Comparison of ENCODE assay signal across 2 cellular contexts in the genomic region with DNA sequence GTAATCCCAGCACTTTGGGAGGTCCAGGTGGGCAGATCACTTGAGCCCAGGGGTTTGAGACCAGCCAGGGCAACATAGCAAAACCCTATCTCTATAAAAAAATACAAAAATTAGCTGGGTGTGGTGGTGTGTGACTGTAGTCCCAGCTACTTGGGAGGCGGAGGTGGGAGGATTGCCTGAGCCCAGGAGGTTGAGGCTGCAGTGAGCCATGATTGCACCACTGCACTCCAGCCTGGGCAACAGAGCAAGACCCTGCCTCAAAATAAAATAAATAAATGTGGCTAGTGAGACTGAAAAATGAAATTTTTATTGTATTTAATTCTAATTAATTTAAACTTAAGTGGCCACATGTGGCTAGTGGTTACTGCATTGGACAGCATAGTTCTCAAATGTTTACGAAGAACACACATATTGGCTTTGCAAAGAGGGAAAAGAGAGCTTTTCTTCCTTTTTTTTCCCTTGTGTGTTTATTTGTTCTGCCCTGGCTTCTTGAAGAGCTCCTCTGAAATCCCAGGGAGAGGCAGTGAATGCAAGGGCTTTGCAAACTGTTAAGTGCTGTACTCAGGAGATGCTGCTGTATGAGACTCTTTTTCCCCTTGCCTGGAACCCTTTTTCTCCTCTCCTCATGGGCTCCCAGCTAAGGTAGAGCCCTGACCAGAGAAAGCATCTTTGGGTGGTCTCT.
TF ChIP-seq lines count a peak whose summit lies in the region.

No MANE protein-coding gene starts in this region.

TF ChIP-seq in A549, 52 proteins besides CTCF, POLR2A, EP300 and RAD21:
- TF ChIP-seq, protein P1, sequence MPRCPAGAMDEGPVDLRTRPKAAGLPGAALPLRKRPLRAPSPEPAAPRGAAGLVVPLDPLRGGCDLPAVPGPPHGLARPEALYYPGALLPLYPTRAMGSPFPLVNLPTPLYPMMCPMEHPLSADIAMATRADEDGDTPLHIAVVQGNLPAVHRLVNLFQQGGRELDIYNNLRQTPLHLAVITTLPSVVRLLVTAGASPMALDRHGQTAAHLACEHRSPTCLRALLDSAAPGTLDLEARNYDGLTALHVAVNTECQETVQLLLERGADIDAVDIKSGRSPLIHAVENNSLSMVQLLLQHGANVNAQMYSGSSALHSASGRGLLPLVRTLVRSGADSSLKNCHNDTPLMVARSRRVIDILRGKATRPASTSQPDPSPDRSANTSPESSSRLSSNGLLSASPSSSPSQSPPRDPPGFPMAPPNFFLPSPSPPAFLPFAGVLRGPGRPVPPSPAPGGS (IDR thresholded peaks at IDR 0.05), result no peak
- TF ChIP-seq SREBF2 (IDR thresholded peaks at IDR 0.05) (no peak), RFX5 (IDR thresholded peaks at IDR 0.05) (no peak), ESRRA (IDR thresholded peaks at IDR 0.05; ENCODE audit: borderline replicate concordance, low read length) (no peak), ZSCAN20 (CRISPR knock-in tag; IDR thresholded peaks at IDR 0.05) (no peak), CBX2 (IDR thresholded peaks at IDR 0.05; ENCODE audit: borderline replicate concordance, low read depth) (no peak)
- TF ChIP-seq, protein P2, sequence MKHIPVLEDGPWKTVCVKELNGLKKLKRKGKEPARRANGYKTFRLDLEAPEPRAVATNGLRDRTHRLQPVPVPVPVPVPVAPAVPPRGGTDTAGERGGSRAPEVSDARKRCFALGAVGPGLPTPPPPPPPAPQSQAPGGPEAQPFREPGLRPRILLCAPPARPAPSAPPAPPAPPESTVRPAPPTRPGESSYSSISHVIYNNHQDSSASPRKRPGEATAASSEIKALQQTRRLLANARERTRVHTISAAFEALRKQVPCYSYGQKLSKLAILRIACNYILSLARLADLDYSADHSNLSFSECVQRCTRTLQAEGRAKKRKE (CRISPR knock-in tag; IDR thresholded peaks at IDR 0.05; ENCODE audit: low read depth), result no peak
- TF ChIP-seq, protein P3, sequence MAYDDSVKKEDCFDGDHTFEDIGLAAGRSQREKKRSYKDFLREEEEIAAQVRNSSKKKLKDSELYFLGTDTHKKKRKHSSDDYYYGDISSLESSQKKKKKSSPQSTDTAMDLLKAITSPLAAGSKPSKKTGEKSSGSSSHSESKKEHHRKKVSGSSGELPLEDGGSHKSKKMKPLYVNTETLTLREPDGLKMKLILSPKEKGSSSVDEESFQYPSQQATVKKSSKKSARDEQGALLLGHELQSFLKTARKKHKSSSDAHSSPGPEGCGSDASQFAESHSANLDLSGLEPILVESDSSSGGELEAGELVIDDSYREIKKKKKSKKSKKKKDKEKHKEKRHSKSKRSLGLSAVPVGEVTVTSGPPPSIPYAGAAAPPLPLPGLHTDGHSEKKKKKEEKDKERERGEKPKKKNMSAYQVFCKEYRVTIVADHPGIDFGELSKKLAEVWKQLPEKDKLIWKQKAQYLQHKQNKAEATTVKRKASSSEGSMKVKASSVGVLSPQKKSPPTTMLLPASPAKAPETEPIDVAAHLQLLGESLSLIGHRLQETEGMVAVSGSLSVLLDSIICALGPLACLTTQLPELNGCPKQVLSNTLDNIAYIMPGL (CRISPR knock-in tag; IDR thresholded peaks at IDR 0.05; ENCODE audit: borderline replicate concordance), result no peak
- TF ChIP-seq, protein P4, sequence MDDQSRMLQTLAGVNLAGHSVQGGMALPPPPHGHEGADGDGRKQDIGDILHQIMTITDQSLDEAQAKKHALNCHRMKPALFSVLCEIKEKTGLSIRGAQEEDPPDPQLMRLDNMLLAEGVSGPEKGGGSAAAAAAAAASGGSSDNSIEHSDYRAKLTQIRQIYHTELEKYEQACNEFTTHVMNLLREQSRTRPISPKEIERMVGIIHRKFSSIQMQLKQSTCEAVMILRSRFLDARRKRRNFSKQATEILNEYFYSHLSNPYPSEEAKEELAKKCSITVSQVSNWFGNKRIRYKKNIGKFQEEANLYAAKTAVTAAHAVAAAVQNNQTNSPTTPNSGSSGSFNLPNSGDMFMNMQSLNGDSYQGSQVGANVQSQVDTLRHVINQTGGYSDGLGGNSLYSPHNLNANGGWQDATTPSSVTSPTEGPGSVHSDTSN (IDR thresholded peaks at IDR 0.05), result no peak
- TF ChIP-seq, protein P5, sequence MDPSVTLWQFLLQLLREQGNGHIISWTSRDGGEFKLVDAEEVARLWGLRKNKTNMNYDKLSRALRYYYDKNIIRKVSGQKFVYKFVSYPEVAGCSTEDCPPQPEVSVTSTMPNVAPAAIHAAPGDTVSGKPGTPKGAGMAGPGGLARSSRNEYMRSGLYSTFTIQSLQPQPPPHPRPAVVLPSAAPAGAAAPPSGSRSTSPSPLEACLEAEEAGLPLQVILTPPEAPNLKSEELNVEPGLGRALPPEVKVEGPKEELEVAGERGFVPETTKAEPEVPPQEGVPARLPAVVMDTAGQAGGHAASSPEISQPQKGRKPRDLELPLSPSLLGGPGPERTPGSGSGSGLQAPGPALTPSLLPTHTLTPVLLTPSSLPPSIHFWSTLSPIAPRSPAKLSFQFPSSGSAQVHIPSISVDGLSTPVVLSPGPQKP (IDR thresholded peaks at IDR 0.05; ENCODE audit: low read depth, low read length), result no peak
TF ChIP-seq in A549: peak in this region for 0.

TF ChIP-seq in WTC11, 78 proteins besides CTCF, POLR2A, EP300 and RAD21:
- TF ChIP-seq ZNF121 (CRISPR knock-in tag; IDR thresholded peaks at IDR 0.05), result peak; percentile 75; the same call in 1 of the 2 replicates
- TF ChIP-seq, protein P6, sequence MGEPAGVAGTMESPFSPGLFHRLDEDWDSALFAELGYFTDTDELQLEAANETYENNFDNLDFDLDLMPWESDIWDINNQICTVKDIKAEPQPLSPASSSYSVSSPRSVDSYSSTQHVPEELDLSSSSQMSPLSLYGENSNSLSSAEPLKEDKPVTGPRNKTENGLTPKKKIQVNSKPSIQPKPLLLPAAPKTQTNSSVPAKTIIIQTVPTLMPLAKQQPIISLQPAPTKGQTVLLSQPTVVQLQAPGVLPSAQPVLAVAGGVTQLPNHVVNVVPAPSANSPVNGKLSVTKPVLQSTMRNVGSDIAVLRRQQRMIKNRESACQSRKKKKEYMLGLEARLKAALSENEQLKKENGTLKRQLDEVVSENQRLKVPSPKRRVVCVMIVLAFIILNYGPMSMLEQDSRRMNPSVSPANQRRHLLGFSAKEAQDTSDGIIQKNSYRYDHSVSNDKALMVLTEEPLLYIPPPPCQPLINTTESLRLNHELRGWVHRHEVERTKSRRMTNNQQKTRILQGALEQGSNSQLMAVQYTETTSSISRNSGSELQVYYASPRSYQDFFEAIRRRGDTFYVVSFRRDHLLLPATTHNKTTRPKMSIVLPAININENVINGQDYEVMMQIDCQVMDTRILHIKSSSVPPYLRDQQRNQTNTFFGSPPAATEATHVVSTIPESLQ (CRISPR knock-in tag; IDR thresholded peaks at IDR 0.05), result no peak
